33 cellular contexts compared by ENCODE assay signal in the genomic region with DNA sequence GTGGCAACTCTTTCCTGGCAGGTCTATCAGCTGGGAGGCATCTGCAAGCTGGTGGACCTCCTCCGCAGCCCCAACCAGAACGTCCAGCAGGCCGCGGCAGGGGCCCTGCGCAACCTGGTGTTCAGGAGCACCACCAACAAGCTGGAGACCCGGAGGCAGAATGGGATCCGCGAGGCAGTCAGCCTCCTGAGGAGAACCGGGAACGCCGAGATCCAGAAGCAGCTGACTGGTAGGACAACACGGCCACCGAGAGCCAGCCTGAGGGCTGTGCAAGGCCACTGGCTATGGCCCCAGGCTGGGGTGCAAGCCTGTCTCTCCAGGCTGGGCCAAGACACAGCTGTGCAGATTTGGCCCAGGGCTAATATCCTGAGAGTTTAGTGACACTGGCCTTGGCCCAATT. TPM values are rescaled to one million over a fixed set of nuclear protein-coding genes. Genes with fewer than 3 reads are reported as not detected.
"Had no signal": no experiment of that assay in that cellular context is flagged by ENCODE, and none has a peak within 500 bp of the region (broad histone marks: within the 10 kb centered on the region; RNA-seq: fewer than 3 reads in every experiment).

No MANE protein-coding gene starts in this region.

- H3K27me3 ChIP-seq: brain microvascular endothelial cell, esophagus muscularis mucosa, hepatocyte, pancreas had no signal

- H3K27ac ChIP-seq: brain microvascular endothelial cell, esophagus muscularis mucosa, hepatocyte, pancreas, psoas muscle, stomach, tibial artery, WERI-Rb-1 had no signal

- H3K9me3 ChIP-seq: esophagus muscularis mucosa, pancreas, psoas muscle, stomach, tibial artery had no signal

- H3K4me1 ChIP-seq: esophagus muscularis mucosa, pancreas, psoas muscle, stomach, tibial artery had no signal

- ATAC-seq: activated CD4-positive, CD25-positive, alpha-beta regulatory T cell treated with anti-CD3 and anti-CD28 coated beads, Interleukin-2, amount 50 U/mL, for 24 hours; left cardiac atrium; naive thymus-derived CD4-positive, alpha-beta T cell; pancreas; psoas muscle; stimulated activated naive B cell treated with anti-CD40 and anti-IgM and Interleukin-4, amounts not matched to agents 10 μg/mL and 1 μg/mL and 100 μg/mL, for 72 hours had no signal

- H3K36me3 ChIP-seq: brain microvascular endothelial cell, esophagus muscularis mucosa, pancreas, stomach, WERI-Rb-1 had no signal

- H3K4me3 ChIP-seq: esophagus muscularis mucosa, hepatocyte, pancreas, psoas muscle, smooth muscle cell, stomach, tibial artery had no signal

- DNase-seq: activated CD4-positive, alpha-beta memory T cell treated with anti-CD3 and anti-CD28 coated beads for 36 hours; activated CD4-positive, alpha-beta T cell treated with anti-CD3 and anti-CD28 coated beads for 48 hours; activated CD8-positive, alpha-beta memory T cell treated with anti-CD3 and anti-CD28 coated beads, Interleukin-2, amount 50 U/mL, for 4 hours; activated gamma-delta T cell; activated naive CD4-positive, alpha-beta T cell treated with anti-CD3 and anti-CD28 coated beads, Interleukin-2, amount 10 ng/mL, durations not matched to agents 7 days and 5 days; activated naive CD8-positive, alpha-beta T cell treated with anti-CD3 and anti-CD28 coated beads, Interleukin-2, amount 10 ng/mL, durations not matched to agents 7 days and 5 days; activated T-cell treated with anti-CD3 and anti-CD28 coated beads, Interleukin-2, amount 50 U/mL, for 1 hour; brain microvascular endothelial cell; central memory CD4-positive, alpha-beta T cell; endodermal cell; glutamatergic neuron; islet precursor cell; left cardiac atrium; midbrain; naive thymus-derived CD4-positive, alpha-beta T cell; nucleus accumbens; psoas muscle; stimulated activated CD4-positive, alpha-beta T cell treated with anti-CD3 and anti-CD28 coated beads, Interleukin-2, amount 100 ng/mL, for 24 hours; stimulated activated naive B cell treated with anti-CD40 and anti-IgM and Interleukin-4, amounts not matched to agents 10 μg/mL and 1 μg/mL and 100 μg/mL, for 72 hours; stomach; T-helper 1 cell; tibial artery; WERI-Rb-1 had no signal

RNA-seq across cellular contexts. Expression of a gene that starts 34.2 kb away (rescaled TPM):
- total RNA-seq: activated CD4-positive, alpha-beta memory T cell treated with anti-CD3 and anti-CD28 coated beads for 36 hours; activated CD8-positive, alpha-beta memory T cell treated with anti-CD3 and anti-CD28 coated beads for 36 hours; activated naive CD8-positive, alpha-beta T cell treated with anti-CD3 and anti-CD28 coated beads, Interleukin-2, amount 10 ng/mL, durations not matched to agents 7 days and 5 days; activated T-helper 1 cell treated with anti-CD3 and anti-CD28 coated beads, Interleukin-12 subunit alpha, Interleukin-12 subunit beta, Interleukin-2, Interleukin-4 antibody, amounts not matched to agents 30 ng/mL and 10 ng/mL and 1 ng/mL, durations not matched to agents 14 hours and 24 hours and 36 hours; liver; naive thymus-derived CD4-positive, alpha-beta T cell had no signal
- polyA plus RNA-seq: naive thymus-derived CD4-positive, alpha-beta T cell; neural cell had no signal

RNA-seq across cellular contexts. Expression of a gene that starts 59.9 kb away (rescaled TPM):
- total RNA-seq: activated CD4-positive, alpha-beta memory T cell treated with anti-CD3 and anti-CD28 coated beads for 36 hours; activated CD8-positive, alpha-beta memory T cell treated with anti-CD3 and anti-CD28 coated beads for 36 hours; activated naive CD8-positive, alpha-beta T cell treated with anti-CD3 and anti-CD28 coated beads, Interleukin-2, amount 10 ng/mL, durations not matched to agents 7 days and 5 days; activated T-helper 1 cell treated with anti-CD3 and anti-CD28 coated beads, Interleukin-12 subunit alpha, Interleukin-12 subunit beta, Interleukin-2, Interleukin-4 antibody, amounts not matched to agents 30 ng/mL and 10 ng/mL and 1 ng/mL, durations not matched to agents 14 hours and 24 hours and 36 hours; frontal cortex; naive thymus-derived CD4-positive, alpha-beta T cell had no signal
- polyA plus RNA-seq: naive thymus-derived CD4-positive, alpha-beta T cell; neural cell had no signal
